Comparison of ENCODE assay signal across 16 cellular contexts in the genomic region with DNA sequence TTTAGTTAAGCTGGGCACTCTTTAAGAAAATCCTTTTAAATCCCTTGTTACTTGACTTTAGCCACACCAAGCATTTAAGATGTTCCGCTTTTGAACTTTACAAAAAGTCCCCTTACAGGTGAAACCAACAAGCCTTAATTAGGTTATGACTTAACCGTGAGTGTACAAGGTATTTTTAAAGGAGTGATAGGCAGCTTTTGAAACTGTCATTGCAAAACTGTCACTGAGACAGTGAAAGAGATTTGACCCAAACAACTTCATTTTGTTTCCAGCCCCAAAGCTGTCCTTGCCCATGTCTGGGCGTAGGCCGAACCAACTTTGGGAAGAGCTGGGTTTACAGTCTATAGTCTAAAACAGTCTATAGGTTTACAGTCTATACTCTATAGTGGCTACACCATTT.
A peak's percentile ranks its signal among the peaks of the same experiment; 100 is the strongest.
DNase-seq lines count a peak whose midpoint lies in the region; ATAC-seq lines count a peak whose summit lies in the region.
"Had no signal": no experiment of that assay in that cellular context is flagged by ENCODE, and none has a peak within 500 bp of the region (broad histone marks: within the 10 kb centered on the region; RNA-seq: fewer than 3 reads in every experiment).

No MANE protein-coding gene starts in this region.

- H3K4me3 Mint-ChIP-seq in activated naive CD8-positive, alpha-beta T cell treated with anti-CD3 and anti-CD28 coated beads, Interleukin-2, amount 50 U/mL, for 24 hours: no peak overlapping the region
- H3K4me3 Mint-ChIP-seq in activated naive CD8-positive, alpha-beta T cell treated with anti-CD3 and anti-CD28 coated beads for 36 hours: no peak overlapping the region
- no peak overlapping the region for H3K4me3 Mint-ChIP-seq in stimulated activated memory B cell treated with anti-CD40 and anti-IgM and Interleukin-4, amounts not matched to agents 10 μg/mL and 1 μg/mL and 100 μg/mL, for 72 hours
- H3K4me3 Mint-ChIP-seq: CD14-positive monocyte had no signal

- peaks cover 37% of the 10 kb centered on the region for H3K4me1 Mint-ChIP-seq in activated naive CD8-positive, alpha-beta T cell treated with anti-CD3 and anti-CD28 coated beads, Interleukin-2, amount 50 U/mL, for 24 hours
- peaks cover 24% of the 10 kb centered on the region for H3K4me1 Mint-ChIP-seq in activated naive CD8-positive, alpha-beta T cell treated with anti-CD3 and anti-CD28 coated beads for 36 hours
- peaks cover 29% of the 10 kb centered on the region for H3K4me1 Mint-ChIP-seq in stimulated activated memory B cell treated with anti-CD40 and anti-IgM and Interleukin-4, amounts not matched to agents 10 μg/mL and 1 μg/mL and 100 μg/mL, for 72 hours
- H3K4me1 Mint-ChIP-seq: CD14-positive monocyte had no signal

- H3K36me3 Mint-ChIP-seq in activated naive CD8-positive, alpha-beta T cell treated with anti-CD3 and anti-CD28 coated beads, Interleukin-2, amount 50 U/mL, for 24 hours (ENCODE audit: low read depth): peaks cover 22% of the 10 kb centered on the region
- peaks cover 35% of the 10 kb centered on the region for H3K36me3 Mint-ChIP-seq in activated naive CD8-positive, alpha-beta T cell treated with anti-CD3 and anti-CD28 coated beads for 36 hours
- peaks cover 48% of the 10 kb centered on the region for H3K36me3 Mint-ChIP-seq in stimulated activated memory B cell treated with anti-CD40 and anti-IgM and Interleukin-4, amounts not matched to agents 10 μg/mL and 1 μg/mL and 100 μg/mL, for 72 hours

- peak overlapping the region; percentile 8 for H3K27ac Mint-ChIP-seq in activated naive CD8-positive, alpha-beta T cell treated with anti-CD3 and anti-CD28 coated beads, Interleukin-2, amount 50 U/mL, for 24 hours
- no peak overlapping the region for H3K27ac Mint-ChIP-seq in activated naive CD8-positive, alpha-beta T cell treated with anti-CD3 and anti-CD28 coated beads for 36 hours
- H3K27ac Mint-ChIP-seq in stimulated activated memory B cell treated with anti-CD40 and anti-IgM and Interleukin-4, amounts not matched to agents 10 μg/mL and 1 μg/mL and 100 μg/mL, for 72 hours: peak overlapping the region; percentile 64

- intact Hi-C loops in posterior vena cava (cut with DNase I): no loop called here

- DNase-seq in activated naive CD8-positive, alpha-beta T cell treated with anti-CD3 and anti-CD28 coated beads, Interleukin-2, amount 50 U/mL, for 24 hours: no peak
- DNase-seq in activated naive CD8-positive, alpha-beta T cell treated with anti-CD3 and anti-CD28 coated beads for 36 hours: no peak
- DNase-seq in posterior vena cava (ENCODE audit: low spot score): no peak
- no peak for DNase-seq in EL
- no peak for DNase-seq in activated CD4-positive, alpha-beta T cell treated with anti-CD3 and anti-CD28 coated beads, Interleukin-2, amount 50 U/mL, for 48 hours
- DNase-seq: activated CD8-positive, alpha-beta memory T cell treated with anti-CD3 and anti-CD28 coated beads for 24 hours; DND-41; islet precursor cell; NCI-H1436 treated with DMSO at 0.1 percent for 48 hours; NCI-H510A treated with DMSO at 0.1 percent for 48 hours; Peyer's patch; thyroid gland had no signal

- ATAC-seq in activated naive CD8-positive, alpha-beta T cell treated with anti-CD3 and anti-CD28 coated beads, Interleukin-2, amount 50 U/mL, for 24 hours: peak; percentile 4
- peak; percentile 55 for ATAC-seq in GM21619 (IDR thresholded peaks at IDR 0.05; ENCODE audit: unreplicated experiment)
- peak; percentile 65 for ATAC-seq in HG03108 (IDR thresholded peaks at IDR 0.05; ENCODE audit: unreplicated experiment)
- no peak for ATAC-seq in stimulated activated memory B cell treated with anti-CD40 and anti-IgM and Interleukin-4, amounts not matched to agents 10 μg/mL and 1 μg/mL and 100 μg/mL, for 72 hours

- H3K27me3 Mint-ChIP-seq in activated naive CD8-positive, alpha-beta T cell treated with anti-CD3 and anti-CD28 coated beads, Interleukin-2, amount 50 U/mL, for 24 hours: no peaks in the 10 kb centered on the region
- no peaks in the 10 kb centered on the region for H3K27me3 Mint-ChIP-seq in activated naive CD8-positive, alpha-beta T cell treated with anti-CD3 and anti-CD28 coated beads for 36 hours
- H3K27me3 Mint-ChIP-seq in stimulated activated memory B cell treated with anti-CD40 and anti-IgM and Interleukin-4, amounts not matched to agents 10 μg/mL and 1 μg/mL and 100 μg/mL, for 72 hours: no peaks in the 10 kb centered on the region

- H3K9me3 Mint-ChIP-seq in activated naive CD8-positive, alpha-beta T cell treated with anti-CD3 and anti-CD28 coated beads, Interleukin-2, amount 50 U/mL, for 24 hours: peaks cover 8% of the 10 kb centered on the region
- peaks cover 9% of the 10 kb centered on the region for H3K9me3 Mint-ChIP-seq in activated naive CD8-positive, alpha-beta T cell treated with anti-CD3 and anti-CD28 coated beads for 36 hours
- H3K9me3 Mint-ChIP-seq in stimulated activated memory B cell treated with anti-CD40 and anti-IgM and Interleukin-4, amounts not matched to agents 10 μg/mL and 1 μg/mL and 100 μg/mL, for 72 hours: peaks cover 8% of the 10 kb centered on the region
